ENCODE assay signal across 15 cellular contexts in genomic region chr7:41333506-41333905, GRCh38.
A peak's percentile ranks its signal among the peaks of the same experiment; 100 is the strongest.
DNase-seq lines count a peak whose midpoint lies in the region; ATAC-seq and TF ChIP-seq lines count a peak whose summit lies in the region.
"Had no signal": no experiment of that assay in that cellular context is flagged by ENCODE, and none has a peak within 500 bp of the region (broad histone marks: within the 10 kb centered on the region; RNA-seq: fewer than 3 reads in every experiment).

No MANE protein-coding gene starts in this region.

- no peak overlapping the region for H3K9ac ChIP-seq in GM23248

- in situ Hi-C loops in GM23248 (cut with MboI) = no loop called here

- H3K27ac ChIP-seq in GM23248 (no peak overlapping the region), SJSA1 (peak overlapping the region; percentile 32), substantia nigra (ENCODE audit: low read depth, low read length, poor library complexity, severe bottlenecking) (no peak overlapping the region)
- H3K27ac ChIP-seq: foreskin keratinocyte had no signal

- H3K36me3 ChIP-seq in GM23248 (ENCODE audit: low read depth) = no peaks in the 10 kb centered on the region
- H3K36me3 ChIP-seq in SJSA1 = no peaks in the 10 kb centered on the region

- no peak for TF ChIP-seq CTCF in fibroblast of pulmonary artery (IDR thresholded peaks at IDR 0.05; ENCODE audit: low read length, missing control alignments)

- peak overlapping the region; percentile 58 for H3K4me2 ChIP-seq in GM23248 (ENCODE audit: unreplicated experiment)

- H3F3A ChIP-seq in GM23248 (ENCODE audit: insufficient read depth) = peaks cover 47% of the 10 kb centered on the region

- H3K9me3 ChIP-seq in GM23248 (ENCODE audit: low read depth) = no peaks in the 10 kb centered on the region
- H3K9me3 ChIP-seq in SJSA1 (replicated peaks) = no peaks in the 10 kb centered on the region

- no peaks in the 10 kb centered on the region for H3K27me3 ChIP-seq in GM23248 (replicated peaks; ENCODE audit: insufficient read depth)
- H3K27me3 ChIP-seq in SJSA1 (replicated peaks) = no peaks in the 10 kb centered on the region
- H3K27me3 ChIP-seq: foreskin keratinocyte had no signal

- H4K20me1 ChIP-seq in GM23248 (ENCODE audit: insufficient read depth) = no peaks in the 10 kb centered on the region

- no peak overlapping the region for H2AFZ ChIP-seq in GM23248

- no peak for ATAC-seq in HG03045 (IDR thresholded peaks at IDR 0.05; ENCODE audit: unreplicated experiment)
- no peak for ATAC-seq in HG03095 (IDR thresholded peaks at IDR 0.05; ENCODE audit: unreplicated experiment)
- ATAC-seq: activated CD8-positive, alpha-beta T cell treated with anti-CD3 and anti-CD28 coated beads, Interleukin-2, amount 10 ng/mL, durations not matched to agents 7 days and 5 days; foreskin keratinocyte had no signal

- H3K9me2 ChIP-seq in GM23248 (ENCODE audit: insufficient read depth) = no peaks in the 10 kb centered on the region

- H3K4me1 ChIP-seq in GM23248 (ENCODE audit: insufficient read depth) (peaks cover 32% of the 10 kb centered on the region), SJSA1 (replicated peaks) (peaks cover 30% of the 10 kb centered on the region)

- DNase-seq in GM23248 (peak; percentile 61), SJSA1 (ENCODE audit: low read depth in 1 of 2, low spot score in 2 of 2) (peak in 1 of 2 experiments; percentile 82), fibroblast of pulmonary artery (ENCODE audit: low read depth) (peak; percentile 67), skeletal muscle cell (ENCODE audit: low read depth) (peak; percentile 87), substantia nigra (lab: John Stamatoyannopoulos, UW) (no peak)
- no peak for DNase-seq in NK-92 treated with Interleukin-12 subunit alpha and Interleukin-12 subunit beta, amount 100 ng/mL, for 24 hours (lab: John Stamatoyannopoulos, UW)
- DNase-seq: activated CD8-positive, alpha-beta T cell treated with anti-CD3 and anti-CD28 coated beads, Interleukin-2, amount 10 ng/mL, durations not matched to agents 7 days and 5 days; anterior cingulate cortex; CD4-positive, alpha-beta memory T cell; GF-D8; NCI-H1694; OCI-M1 had no signal

- H3K4me3 ChIP-seq in GM23248 (no peak overlapping the region), SJSA1 (no peak overlapping the region), fibroblast of pulmonary artery (replicated peaks; ENCODE audit: low read depth, low read length) (no peak overlapping the region), skeletal muscle cell (ENCODE audit: low read depth, low read length) (no peak overlapping the region)

- H3K79me2 ChIP-seq in GM23248 (ENCODE audit: insufficient read depth) = no peaks in the 10 kb centered on the region

Comparison
In these comparisons a context has a peak if more than half of its experiments do, and no peak if none do; other contexts are left out.
1. DNase-seq: peak in GM23248 (single experiment), fibroblast of pulmonary artery (single experiment) and skeletal muscle cell (single experiment); none in NK-92 treated with Interleukin-12 subunit alpha and Interleukin-12 subunit beta, amount 100 ng/mL, for 24 hours (single experiment) and substantia nigra (0 of 49).